22 cellular contexts compared by ENCODE assay signal in the genomic region with DNA sequence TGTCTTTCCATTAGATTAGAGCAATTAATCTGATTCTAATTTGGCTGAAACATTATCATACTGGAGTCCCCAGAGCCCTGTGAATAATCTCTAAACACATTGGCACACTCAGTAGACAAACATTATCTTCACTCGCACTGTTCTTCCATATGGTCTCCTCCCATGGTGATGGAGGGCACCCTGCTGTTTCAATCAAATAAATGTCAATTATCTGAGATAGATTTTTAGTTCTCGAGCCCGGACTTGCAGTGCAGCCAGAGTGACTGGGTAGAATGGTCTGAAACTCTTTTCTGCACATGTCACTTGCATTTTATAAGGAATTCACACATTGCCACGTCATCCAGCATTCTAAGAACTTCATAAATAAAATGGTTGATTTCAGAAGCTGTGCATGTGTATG.
DNase-seq lines count a peak whose midpoint lies in the region; ATAC-seq and TF ChIP-seq lines count a peak whose summit lies in the region.
"Had no signal": no experiment of that assay in that cellular context is flagged by ENCODE, and none has a peak within 500 bp of the region (broad histone marks: within the 10 kb centered on the region; RNA-seq: fewer than 3 reads in every experiment).

No MANE protein-coding gene starts in this region.

- POLR2A ChIA-PET in SK-N-SH (lab: Yijun Ruan, JAX): no interaction called here

- no peaks in the 10 kb centered on the region for H3K79me2 ChIP-seq in SK-N-SH (ENCODE audit: insufficient read depth)

- CTCF ChIA-PET in SK-N-SH (lab: Yijun Ruan, JAX): no interaction called here

- H3K27ac ChIP-seq in SK-N-SH (ENCODE audit: low read depth in 2 of 2, low read length in 1 of 2): no peak overlapping the region
- H3K27ac ChIP-seq in tibial nerve: no peak overlapping the region
- H3K27ac ChIP-seq: ascending aorta, C4-2B, skin epidermis, stomach had no signal

- in situ Hi-C loops in GM13976 (cut with MboI; ENCODE audit: low sequenced_read_pairs, unreplicated experiment): no loop called here

- H3K9me3 ChIP-seq in SK-N-SH (no peaks in the 10 kb centered on the region), tibial nerve (no peaks in the 10 kb centered on the region)
- H3K9me3 ChIP-seq: ascending aorta, stomach had no signal

- H3K4me3 ChIP-seq in SK-N-SH (ENCODE audit: low read depth in 2 of 2, low read length in 1 of 2): no peak overlapping the region; a peak in 1 of 4 replicates
- H3K4me3 ChIP-seq in tibial nerve: no peak overlapping the region
- H3K4me3 ChIP-seq: ascending aorta, skin epidermis, stomach had no signal

- peaks cover 6% of the 10 kb centered on the region; the same call in 1 of the 2 replicates for H3K27me3 ChIP-seq in SK-N-SH (ENCODE audit: insufficient read depth)
- H3K27me3 ChIP-seq in tibial nerve: no peaks in the 10 kb centered on the region
- H3K27me3 ChIP-seq: ascending aorta, stomach had no signal

- ATAC-seq in SK-N-SH treated with all-trans-retinoic acid at 6 μM for 48 hours: no peak; the same call in 2 of the 3 replicates
- ATAC-seq in GM19397 (IDR thresholded peaks at IDR 0.05; ENCODE audit: unreplicated experiment): no peak
- ATAC-seq: activated T-cell treated with anti-CD3 and anti-CD28 coated beads, Interleukin-2, amount 50 U/mL, for 72 hours; effector memory CD8-positive, alpha-beta T cell; left lobe of liver had no signal

- TF ChIP-seq CTCF in SK-N-SH (IDR thresholded peaks at IDR 0.05) (no peak), GM13976 (IDR thresholded peaks at IDR 0.05; ENCODE audit: borderline replicate concordance, control extremely low read depth, extremely low read depth, insufficient read depth, missing control alignments) (no peak), tibial nerve (IDR thresholded peaks at IDR 0.05) (no peak)

- H3K36me3 ChIP-seq in SK-N-SH (replicated peaks in 1 of 2; ENCODE audit: control insufficient read depth in 1 of 2, insufficient read depth in 2 of 2, low read length in 1 of 2) (no peaks in the 10 kb centered on the region), tibial nerve (no peaks in the 10 kb centered on the region)
- H3K36me3 ChIP-seq: ascending aorta, stomach had no signal

- H3F3A ChIP-seq in SK-N-SH (replicated peaks; ENCODE audit: insufficient read depth): no peaks in the 10 kb centered on the region

- no peaks in the 10 kb centered on the region for H3K9me2 ChIP-seq in SK-N-SH

- TF ChIP-seq RAD21 in SK-N-SH (IDR thresholded peaks at IDR 0.05; ENCODE audit: low read length): no peak

- TF ChIP-seq EP300 in SK-N-SH (IDR thresholded peaks at IDR 0.05; ENCODE audit: borderline replicate concordance in 1 of 2, low read depth in 1 of 2, low read length in 1 of 2): no peak
- no peak for TF ChIP-seq EP300 in tibial nerve (IDR thresholded peaks at IDR 0.05)

- no peak overlapping the region for H3K9ac ChIP-seq in SK-N-SH

- whole genome bisulfite sequencing in SK-N-SH (ENCODE audit: low lambda C conversion rate): 1% methylated on average over 4 of the region's 4 CpGs
- WGBS in tibial nerve, 2 donors: 72 to 77% methylated on average over 4 of the region's 4 CpGs

- H3K4me2 ChIP-seq in SK-N-SH: no peak overlapping the region

- H3K4me1 ChIP-seq in SK-N-SH (ENCODE audit: control insufficient read depth in 1 of 2, insufficient read depth in 2 of 2, low read depth in 1 of 2, low read length in 1 of 2): no peaks in the 10 kb centered on the region; a peak in 2 of 4 replicates
- H3K4me1 ChIP-seq in tibial nerve: no peaks in the 10 kb centered on the region
- H3K4me1 ChIP-seq: ascending aorta, stomach had no signal

- peak; percentile 12 for DNase-seq in SK-N-SH
- peak; percentile 97 for DNase-seq in NCI-H1694 (lab: John Stamatoyannopoulos, UW)
- DNase-seq in NCI-H748 treated with DMSO at 0.1 percent for 48 hours (lab: John Stamatoyannopoulos, UW): peak; percentile 56
- DNase-seq in GM13976 (ENCODE audit: low spot score): no peak
- no peak for DNase-seq in tibial nerve (ENCODE audit: low spot score in 2 of 2)
- DNase-seq in hippocampal formation (lab: John Stamatoyannopoulos, UW): no peak
- DNase-seq: activated CD4-positive, CD25-positive, alpha-beta regulatory T cell treated with anti-CD3 and anti-CD28 coated beads, Interleukin-2, amount 50 U/mL, for 72 hours; activated CD8-positive, alpha-beta memory T cell treated with anti-CD3 and anti-CD28 coated beads for 24 hours; activated naive CD4-positive, alpha-beta T cell treated with anti-CD3 and anti-CD28 coated beads, Interleukin-2, amount 50 U/mL, for 16 hours; activated T-cell treated with anti-CD3 and anti-CD28 coated beads, Interleukin-2, amount 50 U/mL, for 72 hours; effector memory CD8-positive, alpha-beta T cell; Karpas-422; NCI-H1048; RPMI8226; stimulated activated CD4-positive, alpha-beta T cell treated with anti-CD3 and anti-CD28 coated beads, Interleukin-4, amount 100 ng/mL, for 1 hour; stomach had no signal

- no peak for TF ChIP-seq POLR2A in tibial nerve (IDR thresholded peaks at IDR 0.05)

- H4K20me1 ChIP-seq in SK-N-SH (ENCODE audit: insufficient read depth): no peaks in the 10 kb centered on the region

- no peak overlapping the region for H2AFZ ChIP-seq in SK-N-SH (ENCODE audit: low read depth)

TF ChIP-seq in SK-N-SH, 30 proteins besides CTCF, POLR2A, EP300 and RAD21:
- TF ChIP-seq YY1 (IDR thresholded peaks at IDR 0.05; ENCODE audit: low read depth): no peak
- TF ChIP-seq RFX5 (IDR thresholded peaks at IDR 0.05; ENCODE audit: low read length): no peak
- TF ChIP-seq ELF1 (IDR thresholded peaks at IDR 0.05): no peak

TF ChIP-seq in SK-N-SH treated with all-trans-retinoic acid at 6 μM for 48 hours, 23 proteins besides CTCF, POLR2A, EP300 and RAD21:
- TF ChIP-seq GLIS3 (CRISPR knock-in tag; IDR thresholded peaks at IDR 0.05) (no peak), SNAI2 (CRISPR knock-in tag; IDR thresholded peaks at IDR 0.05) (no peak), ZNF70 (CRISPR knock-in tag; IDR thresholded peaks at IDR 0.05) (no peak), CSDC2 (CRISPR knock-in tag; IDR thresholded peaks at IDR 0.05) (no peak), TOX (CRISPR knock-in tag; IDR thresholded peaks at IDR 0.05; ENCODE audit: borderline replicate concordance) (no peak)

Comparison
In these comparisons a context has a peak if more than half of its experiments do, and no peak if none do; other contexts are left out.
1. DNase-seq: peak in SK-N-SH (single experiment), NCI-H1694 (single experiment) and NCI-H748 treated with DMSO at 0.1 percent for 48 hours (single experiment); none in GM13976 (single experiment), tibial nerve (0 of 2) and hippocampal formation (0 of 2).